In genomic region chr9:122930541-122930932, GRCh38 we compare ENCODE assay signal across 6 cellular contexts. TPM values are rescaled to one million over a fixed set of nuclear protein-coding genes. Genes with fewer than 3 reads are reported as not detected.
DNase-seq lines count a peak whose midpoint lies in the region; ATAC-seq and TF ChIP-seq lines count a peak whose summit lies in the region.

No MANE protein-coding gene starts in this region.

- H3K4me3 ChIP-seq in right cardiac atrium (ENCODE audit: low read length), result peak overlapping the region; percentile 97
- H3K4me3 ChIP-seq in tibial nerve, result peak overlapping the region; percentile 65 to 83 (median 68)

- TF ChIP-seq CTCF in tibial nerve (IDR thresholded peaks at IDR 0.05) (no peak), nephron progenitor cell (IDR thresholded peaks at IDR 0.05) (no peak)

- no peak for TF ChIP-seq EP300 in tibial nerve (IDR thresholded peaks at IDR 0.05)

- H3K27me3 ChIP-seq in right cardiac atrium (ENCODE audit: control insufficient read depth, insufficient read depth), result no peaks in the 10 kb centered on the region
- H3K27me3 ChIP-seq in tibial nerve, result no peaks in the 10 kb centered on the region

- peaks cover 14% of the 10 kb centered on the region for H3K36me3 Mint-ChIP-seq in nephron progenitor cell (ENCODE audit: low read depth)

- 52% methylated on average over 4 of the region's 4 CpGs for WGBS in right cardiac atrium
- 35 to 41% methylated on average over 4 of the region's 4 CpGs for WGBS in tibial nerve, 2 donors

- H3K4me1 ChIP-seq in right cardiac atrium (ENCODE audit: control insufficient read depth, insufficient read depth, low read length) (peaks cover 4% of the 10 kb centered on the region), tibial nerve (peaks cover 0 to 41% (median 25%) of the 10 kb centered on the region in 4 donors)

- no peaks in the 10 kb centered on the region for H3K9me3 Mint-ChIP-seq in nephron progenitor cell

- peak; percentile 17 for DNase-seq in DMS 273 (lab: John Stamatoyannopoulos, UW; ENCODE audit: unreplicated experiment)
- no peak for DNase-seq in DMS 273 treated with DMSO at 0.1 percent for 48 hours (lab: John Stamatoyannopoulos, UW)
- no peak for DNase-seq in right cardiac atrium
- DNase-seq in tibial nerve (ENCODE audit: low spot score in 2 of 2), result no peak
- no peak for DNase-seq in nephron progenitor cell
- DNase-seq in 8988T, result no peak

- H3K4me1 Mint-ChIP-seq in nephron progenitor cell, result peaks cover 18% of the 10 kb centered on the region

- ATAC-seq in right cardiac atrium, result no peak

- no peaks in the 10 kb centered on the region for H3K36me3 ChIP-seq in tibial nerve

- intact Hi-C loops in right cardiac atrium (cut with DNase I), result no loop called here

- H3K27ac Mint-ChIP-seq in nephron progenitor cell, result no peak overlapping the region

- H3K9me3 ChIP-seq in right cardiac atrium (ENCODE audit: control insufficient read depth, low read length), result no peaks in the 10 kb centered on the region
- H3K9me3 ChIP-seq in tibial nerve, result no peaks in the 10 kb centered on the region

- H3K27ac ChIP-seq in right cardiac atrium (ENCODE audit: low read length) (no peak overlapping the region), tibial nerve (peak overlapping the region in 2 of 4 donors; percentile 88)

- TF ChIP-seq POLR2A in tibial nerve (IDR thresholded peaks at IDR 0.05), result no peak

- peaks cover 5% of the 10 kb centered on the region for H3K27me3 Mint-ChIP-seq in nephron progenitor cell (ENCODE audit: low read depth, poor library complexity)

- no peak overlapping the region for H3K4me3 Mint-ChIP-seq in nephron progenitor cell

RNA-seq across cellular contexts. Expression of gene ZBTB26, which starts 0.8 kb away (rescaled TPM):
- total RNA-seq in right cardiac atrium, result 1 to 10 TPM; 4.7 to 5.8 (median 5.1) TPM
- polyA plus RNA-seq in right cardiac atrium, result 2.3 TPM
- 1 to 10 TPM; 4.9 to 9.0 (median 6.2) TPM for total RNA-seq in tibial nerve

RNA-seq across cellular contexts. Expression of gene RABGAP1, which starts 10.3 kb away (rescaled TPM):
- total RNA-seq in right cardiac atrium (10 to 100 TPM; 45.3 to 56.7 (median 51.3) TPM), tibial nerve (10 to 100 TPM; 66.1 to 83.1 (median 73.4) TPM)
- 15.2 TPM for polyA plus RNA-seq in right cardiac atrium

RNA-seq across cellular contexts. Expression of gene ZBTB6, which starts 17.4 kb away (rescaled TPM):
- 1 to 10 TPM; 6.6 to 7.0 (median 6.8) TPM for total RNA-seq in right cardiac atrium
- polyA plus RNA-seq in right cardiac atrium, result 2.9 TPM
- total RNA-seq in tibial nerve, result 10 to 100 TPM in 2 of 4 donors, 1 to 10 TPM in 2; 5.7 to 12.3 (median 8.8) TPM

RNA-seq across cellular contexts. Expression of gene RC3H2, which starts 25.4 kb away (rescaled TPM):
- total RNA-seq in right cardiac atrium (10 to 100 TPM; 38.2 to 42.1 (median 40.0) TPM), tibial nerve (10 to 100 TPM; 38.4 to 68.2 (median 41.9) TPM)
- polyA plus RNA-seq in right cardiac atrium, result 11.5 TPM
